Comparison of ENCODE assay signal across 8 cellular contexts in genomic region chr18:13222371-13223281, GRCh38. TPM values are rescaled to one million over a fixed set of nuclear protein-coding genes. Genes with fewer than 3 reads are reported as not detected.
DNase-seq lines count a peak whose midpoint lies in the region; ATAC-seq and TF ChIP-seq lines count a peak whose summit lies in the region.

No MANE protein-coding gene starts in this region.

- DNase-seq in LoVo (ENCODE audit: low spot score) (peak; percentile 7), Panc1 (ENCODE audit: low read depth, low spot score) (no peak), left ventricle myocardium inferior (peak; percentile 78), spleen (no peak), mammary epithelial cell (no peak)

- no peak for TF ChIP-seq POLR2A in spleen (IDR thresholded peaks at IDR 0.05)

- CTCF ChIA-PET in Panc1 (lab: Charles Lee), result no interaction called here
- CTCF ChIA-PET in mammary epithelial cell (lab: Charles Lee; ENCODE audit: low non-redundant PET), result no interaction called here

- no peak overlapping the region for H3K4me3 ChIP-seq in Panc1 (ENCODE audit: low read depth in 2 of 2, low read length in 2 of 2)
- H3K4me3 ChIP-seq in left ventricle myocardium inferior, result peak overlapping the region; percentile 74
- peak overlapping the region in 1 of 8 donors; percentile 26 for H3K4me3 ChIP-seq in spleen
- H3K4me3 ChIP-seq in mammary epithelial cell (replicated peaks in 1 of 3; ENCODE audit: insufficient read depth in 1 of 3, low read depth in 2 of 3, low read length in 3 of 3), result no peak overlapping the region

- no peak overlapping the region for H3K9ac ChIP-seq in mammary epithelial cell (ENCODE audit: insufficient read depth, low read length)

- dilution Hi-C loops in mammary epithelial cell (cut with HindIII; ENCODE audit: low sequenced_read_pairs), result no loop called here

- 50 to 67% (median 61%) methylated on average over 18 to 19 of the region's 19 CpGs for WGBS in spleen, 5 donors
- 33% methylated on average over 19 of the region's 19 CpGs for WGBS in mammary epithelial cell (ENCODE audit: low coverage, missing lambda C conversion rate)

- H3K9me3 ChIP-seq in Panc1 (ENCODE audit: control insufficient read depth, insufficient read depth, low read depth, low read length) (no peaks in the 10 kb centered on the region), left ventricle myocardium inferior (replicated peaks) (no peaks in the 10 kb centered on the region), spleen (no peaks in the 10 kb centered on the region), mammary epithelial cell (replicated peaks; ENCODE audit: insufficient read depth, low read length) (no peaks in the 10 kb centered on the region)

- POLR2A ChIA-PET in Panc1 (lab: Charles Lee), result interaction anchor here (0.7 kb wide), 1 partner anchor 10 kb away, joined by 3 read pairs; no protein-coding TSS in a partner anchor

- in situ Hi-C loops in Panc1 (cut with HindIII; ENCODE audit: low pct_unique_long_range_greater_than_20kb, low sequenced_read_pairs) (no loop called here), mammary epithelial cell (cut with MboI; ENCODE audit: low sequenced_read_pairs in 2 of 2) (no loop called here)

- no peak for TF ChIP-seq CTCF in Panc1 (IDR thresholded peaks at IDR 0.05)
- TF ChIP-seq CTCF in left ventricle myocardium inferior (IDR thresholded peaks at IDR 0.05; ENCODE audit: borderline replicate concordance), result no peak
- no peak for TF ChIP-seq CTCF in spleen (IDR thresholded peaks at IDR 0.05 in 8 of 11, conservative IDR thresholded peaks at IDR 0.05 in 3 of 11)
- TF ChIP-seq CTCF in mammary epithelial cell (conservative IDR thresholded peaks at IDR 0.05 in 1 of 2, IDR thresholded peaks at IDR 0.05 in 1 of 2; ENCODE audit: extremely low read depth in 1 of 2, insufficient read depth in 1 of 2, low read depth in 1 of 2, low read length in 2 of 2), result no peak

- H3K4me1 ChIP-seq in Panc1 (ENCODE audit: control insufficient read depth, insufficient read depth, low read length), result peaks cover 3% of the 10 kb centered on the region; the same call in 1 of the 2 replicates
- H3K4me1 ChIP-seq in left ventricle myocardium inferior, result peaks cover 77% of the 10 kb centered on the region
- peaks cover 26 to 65% (median 54%) of the 10 kb centered on the region in 6 donors for H3K4me1 ChIP-seq in spleen
- peaks cover 6% of the 10 kb centered on the region for H3K4me1 ChIP-seq in mammary epithelial cell (ENCODE audit: insufficient read depth, low read length)

- no peaks in the 10 kb centered on the region for H4K20me1 ChIP-seq in mammary epithelial cell (ENCODE audit: insufficient read depth, low read length)

- ATAC-seq in Panc1 (0 out of 2 replicates have a peak, but pooled peaks have one; percentile 15), HG03039 (IDR thresholded peaks at IDR 0.05; ENCODE audit: unreplicated experiment) (no peak), GM21526 (IDR thresholded peaks at IDR 0.05; ENCODE audit: low FRiP score, unreplicated experiment) (no peak), HG02588 (IDR thresholded peaks at IDR 0.05; ENCODE audit: unreplicated experiment) (no peak)

- no peak overlapping the region for H2AFZ ChIP-seq in mammary epithelial cell (ENCODE audit: low read depth, low read length)

- H3K79me2 ChIP-seq in mammary epithelial cell (ENCODE audit: insufficient read depth, low read length), result no peaks in the 10 kb centered on the region

- intact Hi-C loops in Panc1 (cut with micrococcal nuclease; ENCODE audit: unreplicated experiment), result no loop called here
- intact Hi-C loops in left ventricle myocardium inferior (cut with micrococcal nuclease), result loop anchor here (5.0 to 10.0 kb wide), 2 partner anchors 52 to 160 kb away; no protein-coding TSS in a partner anchor
- intact Hi-C loops in spleen (cut with DNase I; ENCODE audit: low total_unique reads), result no loop called here
- intact Hi-C loops in mammary epithelial cell (cut with micrococcal nuclease), result no loop called here

- H3K36me3 ChIP-seq in Panc1 (ENCODE audit: control insufficient read depth, insufficient read depth, low read length) (no peaks in the 10 kb centered on the region), left ventricle myocardium inferior (no peaks in the 10 kb centered on the region), spleen (no peaks in the 10 kb centered on the region), mammary epithelial cell (ENCODE audit: insufficient read depth, low read length) (no peaks in the 10 kb centered on the region)

- BruUV-seq in Panc1 (replicated peaks; lab: Mats Ljungman, UMichigan), result no TSS peak
- no TSS peak for BruUV-seq in mammary epithelial cell (replicated peaks; lab: Mats Ljungman, UMichigan)

- H3K27ac ChIP-seq in Panc1 (ENCODE audit: low read length) (no peak overlapping the region), left ventricle myocardium inferior (replicated peaks) (peak overlapping the region; percentile 92), spleen (peak overlapping the region; percentile 22 to 81 (median 62)), mammary epithelial cell (ENCODE audit: insufficient read depth, low read depth, low read length) (no peak overlapping the region)

- H3K4me2 ChIP-seq in mammary epithelial cell (ENCODE audit: insufficient read depth, low read depth, low read length), result no peak overlapping the region

- peaks cover 15% of the 10 kb centered on the region for H3K27me3 ChIP-seq in Panc1 (ENCODE audit: control insufficient read depth, insufficient read depth, low read length)
- H3K27me3 ChIP-seq in left ventricle myocardium inferior (ENCODE audit: low read depth), result no peaks in the 10 kb centered on the region
- H3K27me3 ChIP-seq in spleen (replicated peaks in 1 of 7), result peaks cover 0 to 30% (median 11%) of the 10 kb centered on the region in 7 donors
- peaks cover 25% of the 10 kb centered on the region for H3K27me3 ChIP-seq in mammary epithelial cell (ENCODE audit: insufficient read depth, low read length)

RNA-seq across cellular contexts. Expression of gene LDLRAD4, which starts 4.1 kb away (rescaled TPM):
- total RNA-seq in Panc1 (2021; ENCODE audit: unreplicated experiment) (0.28 TPM), left ventricle myocardium inferior (43.3 TPM), spleen (10 to 100 TPM; 34.2 to 80.8 (median 57.8) TPM), mammary epithelial cell (under 1 TPM in 1 of 2 donors, not detected in 1; 0.17 TPM)
- polyA plus RNA-seq in Panc1 (2012; ENCODE audit: insufficient read length), result 0.50 TPM
- polyA plus RNA-seq in spleen (1 to 10 TPM; 4.5 to 6.2 (median 5.2) TPM), mammary epithelial cell (not detected)
- polyA minus RNA-seq in mammary epithelial cell, result not detected

Comparison
In these comparisons a context has a peak if more than half of its experiments do, and no peak if none do; other contexts are left out.
1. DNase-seq: peak in LoVo (single experiment) and left ventricle myocardium inferior (single experiment); none in Panc1 (single experiment), spleen (single experiment) and mammary epithelial cell (single experiment).
2. H3K27ac ChIP-seq: peak in left ventricle myocardium inferior (single experiment) and spleen (8 of 8); none in Panc1 (single experiment) and mammary epithelial cell (single experiment).
3. RNA of gene LDLRAD4, which starts 4.1 kb away (total RNA-seq): 34.2 to 80.8 TPM in spleen and 43.3 TPM in left ventricle myocardium inferior (single experiment); 0.28 TPM in Panc1 (single experiment) and 0.17 TPM in mammary epithelial cell; every median in the first group is over 10 times any median in the second.